8 cellular contexts compared by ENCODE assay signal in genomic region chr22:17171313-17172171, GRCh38. TPM values are rescaled to one million over a fixed set of nuclear protein-coding genes. Genes with fewer than 3 reads are reported as not detected.
DNase-seq lines count a peak whose midpoint lies in the region; ATAC-seq lines count a peak whose summit lies in the region.

No MANE protein-coding gene starts in this region.

- peak overlapping the region; percentile 93 to 95 for H3K27ac ChIP-seq in esophagus (ENCODE audit: low read depth in 2 of 2, low read length in 1 of 2)
- peak overlapping the region; percentile 8 for H3K27ac ChIP-seq in muscle layer of duodenum (ENCODE audit: low read length)

- H3K4me1 ChIP-seq in esophagus (ENCODE audit: control insufficient read depth in 2 of 2, insufficient read depth in 2 of 2, low read length in 1 of 2) (no peaks in the 10 kb centered on the region), muscle layer of duodenum (ENCODE audit: control insufficient read depth in 1 of 2, insufficient read depth in 2 of 2, low read length in 2 of 2) (peaks cover 0 to 13% of the 10 kb centered on the region in 2 donors)

- peak; percentile 94 for ATAC-seq in GM21381 (IDR thresholded peaks at IDR 0.05; ENCODE audit: unreplicated experiment)

- H3K36me3 ChIP-seq in esophagus (ENCODE audit: control insufficient read depth in 2 of 2, insufficient read depth in 2 of 2, low read length in 1 of 2) = no peaks in the 10 kb centered on the region
- H3K36me3 ChIP-seq in muscle layer of duodenum (ENCODE audit: control insufficient read depth in 1 of 2, insufficient read depth in 2 of 2, low read length in 2 of 2) = no peaks in the 10 kb centered on the region

- H3K27me3 ChIP-seq in esophagus (ENCODE audit: control insufficient read depth in 1 of 2, insufficient read depth in 2 of 2, low read length in 2 of 2) (no peaks in the 10 kb centered on the region), muscle layer of duodenum (ENCODE audit: low read depth, low read length) (no peaks in the 10 kb centered on the region)

- DNase-seq in DMS 273 treated with DMSO at 0.1 percent for 48 hours (lab: John Stamatoyannopoulos, UW) (peak; percentile 34), HT1080 (ENCODE audit: low read depth) (peak; percentile 80), NOMO-1 treated with dmso at 0.1 percent for 144 hours (lab: John Stamatoyannopoulos, UW; ENCODE audit: unreplicated experiment) (peak; percentile 84), activated T-cell treated with anti-CD3 and anti-CD28 coated beads for 48 hours (ENCODE audit: low read depth) (peak; percentile 85)
- peak; percentile 50 to 56 for DNase-seq in stimulated activated CD8-positive, alpha-beta memory T cell treated with anti-CD3 and anti-CD28 coated beads, Interleukin-7, amount 100 ng/mL, for 1 hour (ENCODE audit: low read depth in 2 of 2)

- peak overlapping the region; percentile 63 to 75 for H3K4me3 ChIP-seq in esophagus (ENCODE audit: low read depth in 1 of 2, low read length in 2 of 2)
- peak overlapping the region; percentile 60 to 73 for H3K4me3 ChIP-seq in muscle layer of duodenum (ENCODE audit: low read depth in 1 of 2, low read length in 2 of 2)

- WGBS in esophagus, 2 donors = 1 to 2% methylated on average over 44 to 85 of the region's 85 CpGs

- H3K9me3 ChIP-seq in esophagus (ENCODE audit: control insufficient read depth in 2 of 2, insufficient read depth in 1 of 2, low read depth in 1 of 2, low read length in 1 of 2) (peaks cover 0 to 1% of the 10 kb centered on the region in 2 donors), muscle layer of duodenum (ENCODE audit: control insufficient read depth in 1 of 2, low read length in 2 of 2) (no peaks in the 10 kb centered on the region)

RNA-seq across cellular contexts. Expression of gene HDHD5, which starts 12.5 kb away (rescaled TPM):
- total RNA-seq in HT1080 (2014; rRNA removed; shearing (Covaris generic)) = 62.0 and 73.3 TPM in 2 replicates
- polyA plus RNA-seq in HT1080 (2015; cell fraction: cytosol; rRNA removed) = 57.8 and 69.0 TPM in 2 replicates
- polyA plus RNA-seq in HT1080 (2015; cell fraction: nucleus; rRNA removed) = 49.7 and 51.6 TPM in 2 replicates
- polyA plus RNA-seq in esophagus = 10 to 100 TPM; 15.2 to 26.4 TPM

RNA-seq across cellular contexts. Expression of gene ADA2, which starts 47.7 kb away (rescaled TPM):
- not detected in 2 replicates for total RNA-seq in HT1080 (2014; rRNA removed; shearing (Covaris generic))
- 0.33 and 0.40 TPM in 2 replicates for polyA plus RNA-seq in HT1080 (2015; cell fraction: cytosol; rRNA removed)
- polyA plus RNA-seq in HT1080 (2015; cell fraction: nucleus; rRNA removed) = not detected in 2 replicates
- 1 to 10 TPM; 2.7 to 5.2 TPM for polyA plus RNA-seq in esophagus

RNA-seq across cellular contexts. Expression of gene TMEM121B, which starts 50.4 kb away (rescaled TPM):
- total RNA-seq in HT1080 (2014; rRNA removed; shearing (Covaris generic)) = 0.10 TPM in 1 of 2 replicates, not detected in the other
- polyA plus RNA-seq in HT1080 (2015; cell fraction: cytosol; rRNA removed) = 0.10 and 0.19 TPM in 2 replicates
- polyA plus RNA-seq in HT1080 (2015; cell fraction: nucleus; rRNA removed) = 0.28 and 0.53 TPM in 2 replicates
- under 1 TPM; 0.19 to 0.33 TPM for polyA plus RNA-seq in esophagus

Comparison
In these comparisons a context has a peak if more than half of its experiments do, and no peak if none do; other contexts are left out.
1. Peak in every context shown above with its lines: DNase-seq, ATAC-seq, H3K4me3 ChIP-seq and H3K27ac ChIP-seq.
2. DNase-seq: peak in every context shown above with its lines; median percentile 85 in activated T-cell treated with anti-CD3 and anti-CD28 coated beads for 48 hours; 84 in NOMO-1 treated with dmso at 0.1 percent for 144 hours; 80 in HT1080; 53 in stimulated activated CD8-positive, alpha-beta memory T cell treated with anti-CD3 and anti-CD28 coated beads, Interleukin-7, amount 100 ng/mL, for 1 hour; 34 in DMS 273 treated with DMSO at 0.1 percent for 48 hours.